In the genomic region with DNA sequence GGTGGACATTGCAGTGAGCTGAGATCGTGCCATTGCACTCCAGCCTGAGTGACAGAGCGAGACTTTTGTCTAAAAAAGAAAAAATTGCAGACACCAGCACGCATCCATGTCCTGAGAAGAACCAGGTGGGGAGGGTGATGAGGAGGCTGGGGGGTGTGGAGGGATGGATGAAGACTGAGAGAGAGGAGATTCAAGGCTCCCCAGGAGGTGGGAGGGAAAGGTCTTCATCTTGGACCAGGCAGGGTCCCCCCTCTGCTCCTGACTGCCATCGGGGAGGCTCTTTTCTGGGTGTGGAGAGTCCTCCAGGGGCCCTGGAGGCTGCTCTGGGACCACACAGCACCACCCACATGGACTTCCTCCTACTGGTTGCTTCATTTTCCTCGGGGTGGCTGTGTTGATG, we compare ENCODE assay signal across 19 cellular contexts. TPM values are rescaled to one million over a fixed set of nuclear protein-coding genes. Genes with fewer than 3 reads are reported as not detected.
"Had no signal": no experiment of that assay in that cellular context is flagged by ENCODE, and none has a peak within 500 bp of the region (broad histone marks: within the 10 kb centered on the region; RNA-seq: fewer than 3 reads in every experiment).

No MANE protein-coding gene starts in this region.

- H3K4me3 Mint-ChIP-seq: activated CD4-positive, alpha-beta T cell treated with anti-CD3 and anti-CD28 coated beads for 36 hours; activated CD8-positive, alpha-beta T cell treated with anti-CD3 and anti-CD28 coated beads for 36 hours; activated naive CD4-positive, alpha-beta T cell treated with anti-CD3 and anti-CD28 coated beads, Interleukin-2, amount 10 ng/mL, durations not matched to agents 7 days and 5 days; brain; central memory CD8-positive, alpha-beta T cell; natural killer cell treated with Interleukin-12 subunit alpha and Interleukin-12 subunit beta and Interleukin-15 and Interleukin-18, amount 100 ng/mL, for 72 hours; T-helper 2 cell treated with Interferon-gamma antibody and Interleukin-4, amounts not matched to agents 5 μg/mL and 100 μg/mL, for 36 hours; WTC11 had no signal

- H3K36me3 ChIP-seq: colonic mucosa, neutrophil had no signal

- DNase-seq: activated CD4-positive, alpha-beta T cell treated with anti-CD3 and anti-CD28 coated beads for 36 hours; activated CD8-positive, alpha-beta T cell treated with anti-CD3 and anti-CD28 coated beads for 36 hours; activated effector memory CD4-positive, alpha-beta T cell treated with Interleukin-2 at 50 U/mL for 16 hours; activated naive CD4-positive, alpha-beta T cell treated with anti-CD3 and anti-CD28 coated beads, Interleukin-2, amount 10 ng/mL, durations not matched to agents 7 days and 5 days; activated naive CD8-positive, alpha-beta T cell treated with anti-CD3 and anti-CD28 coated beads, Interleukin-2, amount 50 U/mL, for 24 hours; activated T-cell treated with anti-CD3 and anti-CD28 coated beads, Interleukin-2, amount 50 U/mL, for 1 hour; anterior cingulate cortex; colonic mucosa; erythroblast; mesendoderm; stimulated activated naive CD4-positive, alpha-beta T cell had no signal

- H3K36me3 Mint-ChIP-seq: activated naive CD4-positive, alpha-beta T cell treated with anti-CD3 and anti-CD28 coated beads, Interleukin-2, amount 10 ng/mL, durations not matched to agents 7 days and 5 days; natural killer cell treated with Interleukin-12 subunit alpha and Interleukin-12 subunit beta and Interleukin-15 and Interleukin-18, amount 100 ng/mL, for 72 hours had no signal

- H3K4me1 Mint-ChIP-seq: activated CD4-positive, alpha-beta T cell treated with anti-CD3 and anti-CD28 coated beads for 36 hours; activated naive CD4-positive, alpha-beta T cell treated with anti-CD3 and anti-CD28 coated beads, Interleukin-2, amount 10 ng/mL, durations not matched to agents 7 days and 5 days; activated naive CD8-positive, alpha-beta T cell treated with anti-CD3 and anti-CD28 coated beads, Interleukin-2, amount 50 U/mL, for 24 hours; brain; central memory CD8-positive, alpha-beta T cell; WTC11 had no signal

- H3K27ac Mint-ChIP-seq: activated CD4-positive, alpha-beta T cell treated with anti-CD3 and anti-CD28 coated beads for 36 hours; activated CD8-positive, alpha-beta T cell treated with anti-CD3 and anti-CD28 coated beads for 36 hours; activated naive CD4-positive, alpha-beta T cell treated with anti-CD3 and anti-CD28 coated beads, Interleukin-2, amount 10 ng/mL, durations not matched to agents 7 days and 5 days; activated naive CD8-positive, alpha-beta T cell treated with anti-CD3 and anti-CD28 coated beads, Interleukin-2, amount 50 U/mL, for 24 hours; brain; natural killer cell treated with Interleukin-12 subunit alpha and Interleukin-12 subunit beta and Interleukin-15 and Interleukin-18, amount 100 ng/mL, for 72 hours; T-helper 2 cell treated with Interferon-gamma antibody and Interleukin-4, amounts not matched to agents 5 μg/mL and 100 μg/mL, for 36 hours; WTC11 had no signal

- H3K9me3 ChIP-seq: colonic mucosa, neutrophil had no signal

- H3K4me1 ChIP-seq: colonic mucosa had no signal

- H3K27me3 ChIP-seq: colonic mucosa, neutrophil had no signal

- H3K9me3 Mint-ChIP-seq: activated CD8-positive, alpha-beta T cell treated with anti-CD3 and anti-CD28 coated beads for 36 hours; activated naive CD4-positive, alpha-beta T cell treated with anti-CD3 and anti-CD28 coated beads, Interleukin-2, amount 10 ng/mL, durations not matched to agents 7 days and 5 days; activated naive CD8-positive, alpha-beta T cell treated with anti-CD3 and anti-CD28 coated beads, Interleukin-2, amount 50 U/mL, for 24 hours; central memory CD8-positive, alpha-beta T cell; natural killer cell treated with Interleukin-12 subunit alpha and Interleukin-12 subunit beta and Interleukin-15 and Interleukin-18, amount 100 ng/mL, for 72 hours; T-helper 2 cell treated with Interferon-gamma antibody and Interleukin-4, amounts not matched to agents 5 μg/mL and 100 μg/mL, for 36 hours had no signal

- H3K4me3 ChIP-seq: colonic mucosa had no signal

- ATAC-seq: activated CD4-positive, alpha-beta T cell treated with anti-CD3 and anti-CD28 coated beads for 36 hours; activated CD8-positive, alpha-beta T cell treated with anti-CD3 and anti-CD28 coated beads for 36 hours; activated naive CD8-positive, alpha-beta T cell treated with anti-CD3 and anti-CD28 coated beads, Interleukin-2, amount 50 U/mL, for 24 hours; natural killer cell treated with Interleukin-12 subunit alpha and Interleukin-12 subunit beta and Interleukin-15 and Interleukin-18, amount 100 ng/mL, for 72 hours; WTC11 had no signal

- H3K27ac ChIP-seq: colonic mucosa, neutrophil had no signal

RNA-seq across cellular contexts. Expression of a gene that starts 1.5 kb away (rescaled TPM):
- total RNA-seq: kidney epithelial cell had no signal

RNA-seq across cellular contexts. Expression of a gene that starts 30.8 kb away (rescaled TPM):
- total RNA-seq: activated CD4-positive, alpha-beta T cell treated with anti-CD3 and anti-CD28 coated beads for 36 hours; activated CD8-positive, alpha-beta T cell treated with anti-CD3 and anti-CD28 coated beads for 36 hours; colonic mucosa; liver; natural killer cell treated with Interleukin-12 subunit alpha and Interleukin-12 subunit beta and Interleukin-15 and Interleukin-18, amount 100 ng/mL, for 72 hours had no signal
